ENCODE assay signal across 7 cellular contexts in the genomic region with DNA sequence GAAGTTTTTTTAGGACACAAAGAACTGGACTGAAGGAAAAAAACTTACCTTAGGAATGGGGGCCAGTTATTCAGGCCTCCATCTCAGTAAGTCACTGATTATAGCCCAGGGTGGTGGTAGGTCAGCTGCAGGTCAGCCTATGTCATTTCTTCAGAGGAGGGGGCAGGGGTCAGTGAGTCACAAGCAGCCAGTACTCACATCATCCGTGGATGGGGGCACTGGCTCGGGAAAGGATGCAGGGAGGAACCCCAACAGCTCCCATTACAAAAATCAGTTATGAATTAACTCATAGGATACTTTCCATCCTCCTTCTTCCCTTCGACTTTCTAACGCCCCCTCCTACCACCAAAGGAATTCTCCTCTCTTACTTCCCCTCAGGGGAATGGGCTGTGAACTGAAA.
"Had no signal": no experiment of that assay in that cellular context is flagged by ENCODE, and none has a peak within 500 bp of the region (broad histone marks: within the 10 kb centered on the region; RNA-seq: fewer than 3 reads in every experiment).

No MANE protein-coding gene starts in this region.

- H3K27ac ChIP-seq: GM23248, HL-60, KMS-11 had no signal

- DNase-seq: GM23248, GOT3, H9, HCEC 1CT, KBM-7 had no signal

- H3K4me3 ChIP-seq: GM23248 had no signal

- H2AFZ ChIP-seq: GM23248 had no signal

- H3K4me2 ChIP-seq: KMS-11 had no signal

- H3K9ac ChIP-seq: GM23248, KMS-11 had no signal
